8 cellular contexts compared by ENCODE assay signal in genomic region chr20:18276821-18277220, GRCh38. TPM values are rescaled to one million over a fixed set of nuclear protein-coding genes. Genes with fewer than 3 reads are reported as not detected.
DNase-seq lines count a peak whose midpoint lies in the region; ATAC-seq and TF ChIP-seq lines count a peak whose summit lies in the region.

No MANE protein-coding gene starts in this region.

- TF ChIP-seq CTCF in HFF-Myc (IDR thresholded peaks at IDR 0.05; ENCODE audit: low read depth, low read length, missing control alignments) (peak; percentile 91), chondrocyte (IDR thresholded peaks at IDR 0.05) (peak; percentile 93), left lung (IDR thresholded peaks at IDR 0.05) (peak; percentile 62 to 74)

- H3K4me3 ChIP-seq in HFF-Myc (replicated peaks; ENCODE audit: low read depth, low read length) (no peak overlapping the region), left lung (no peak overlapping the region)

- intact Hi-C loops in left lung (cut with DNase I) = loop anchor here in 1 of 2 donors (10.0 kb wide), 1 partner anchor 772 kb away; no protein-coding TSS in a partner anchor

- H3K27ac ChIP-seq in left lung = no peak overlapping the region

- no peaks in the 10 kb centered on the region for H3K9me3 ChIP-seq in left lung

- no peaks in the 10 kb centered on the region for H3K36me3 ChIP-seq in left lung

- peaks cover 4 to 22% of the 10 kb centered on the region in 2 donors for H3K27me3 ChIP-seq in left lung

- no peaks in the 10 kb centered on the region for H3K4me1 Mint-ChIP-seq in chondrocyte (ENCODE audit: low read depth)

- ATAC-seq in left lung (peak; percentile 100), HG02852 (IDR thresholded peaks at IDR 0.05; ENCODE audit: unreplicated experiment) (no peak)

- no peak overlapping the region for H3K4me3 Mint-ChIP-seq in chondrocyte (ENCODE audit: unreplicated experiment)

- H3K36me3 Mint-ChIP-seq in chondrocyte (ENCODE audit: low read depth) = no peaks in the 10 kb centered on the region

- no peak overlapping the region for H3K27ac Mint-ChIP-seq in chondrocyte (ENCODE audit: unreplicated experiment)

- H3K27me3 Mint-ChIP-seq in chondrocyte (ENCODE audit: low read depth) = peaks cover 43% of the 10 kb centered on the region

- peak; percentile 26 for DNase-seq in DMS 273 treated with DMSO at 0.1 percent for 48 hours (lab: John Stamatoyannopoulos, UW)
- DNase-seq in HFF-Myc (ENCODE audit: extremely low read depth, low read depth) = peak; percentile 40
- DNase-seq in NCI-H2196 (lab: John Stamatoyannopoulos, UW; ENCODE audit: unreplicated experiment) = peak; percentile 81
- DNase-seq in activated CD4-positive, CD25-positive, alpha-beta regulatory T cell (lab: John Stamatoyannopoulos, UW) = peak in 3 of 4 experiments; percentile 6 to 10 (median 6)
- DNase-seq in chondrocyte (ENCODE audit: low spot score) = no peak
- DNase-seq in left lung = peak in 1 of 2 donors; percentile 56
- DNase-seq in stimulated activated CD4-positive, alpha-beta T cell treated with anti-CD3 and anti-CD28 coated beads, TNF-alpha, amount 100 ng/mL, for 48 hours (ENCODE audit: low read depth in 3 of 3) = peak; percentile 36 to 61 (median 55)

- H3K4me1 ChIP-seq in left lung = peaks cover 0 to 5% of the 10 kb centered on the region in 2 donors

- H3K9me3 Mint-ChIP-seq in chondrocyte (ENCODE audit: low read depth) = no peaks in the 10 kb centered on the region

RNA-seq across cellular contexts. Expression of gene ZNF133, which starts 11.5 kb away (rescaled TPM):
- 16.7 to 18.6 TPM (median 17.9 TPM) in 3 replicates for total RNA-seq in chondrocyte
- 10 to 100 TPM; 10.4 to 11.0 TPM for total RNA-seq in left lung
